Comparison of ENCODE assay signal across 12 cellular contexts in the genomic region with DNA sequence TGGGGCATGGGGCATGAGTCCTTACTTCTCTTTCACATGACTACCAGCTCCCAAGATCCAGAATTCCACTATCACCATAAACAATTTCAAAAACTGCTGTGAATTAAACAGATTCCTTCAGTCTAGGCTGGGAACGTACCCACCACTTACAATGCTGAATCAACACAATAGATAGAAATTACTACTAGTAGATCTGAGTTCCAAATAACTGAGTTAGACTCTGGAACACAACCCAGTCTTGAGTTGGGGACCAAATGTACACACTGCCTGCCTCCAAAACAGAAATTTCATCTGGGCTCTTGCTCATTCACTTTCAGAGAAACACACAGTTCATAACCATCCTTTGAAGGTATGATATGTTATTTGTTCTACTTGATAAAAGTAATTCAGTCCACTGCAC. TPM values are rescaled to one million over a fixed set of nuclear protein-coding genes. Genes with fewer than 3 reads are reported as not detected.
DNase-seq lines count a peak whose midpoint lies in the region; ATAC-seq and TF ChIP-seq lines count a peak whose summit lies in the region.
"Had no signal": no experiment of that assay in that cellular context is flagged by ENCODE, and none has a peak within 500 bp of the region (broad histone marks: within the 10 kb centered on the region; RNA-seq: fewer than 3 reads in every experiment).

No MANE protein-coding gene starts in this region.

- POLR2A ChIA-PET in HCT116 (lab: Charles Lee): no interaction called here
- POLR2A ChIA-PET in CD8-positive, alpha-beta T cell (lab: Charles Lee): no interaction called here
- POLR2A ChIA-PET in HEK293T (lab: Yijun Ruan, JAX): no interaction called here

- ATAC-seq in HCT116 (no peak), left lung (no peak), GM21526 (IDR thresholded peaks at IDR 0.05; ENCODE audit: low FRiP score, unreplicated experiment) (no peak)
- no peak for ATAC-seq in stimulated activated naive B cell treated with anti-CD40 and anti-IgM and Interleukin-4, amounts not matched to agents 10 μg/mL and 1 μg/mL and 100 μg/mL, for 72 hours (replicated peaks)
- no peak for ATAC-seq in CD8-positive, alpha-beta T cell

- intact Hi-C loops in HCT116 (cut with micrococcal nuclease) (no loop called here), ascending aorta (cut with DNase I) (no loop called here), left lung (cut with DNase I) (no loop called here)
- intact Hi-C loops in CD8-positive, alpha-beta T cell (cut with DNase I, micrococcal nuclease): no loop called here

- CTCF ChIA-PET in HCT116 (lab: Charles Lee) (no interaction called here), HEK293T (lab: Yijun Ruan, JAX) (no interaction called here)
- CTCF ChIA-PET in CD8-positive, alpha-beta T cell (lab: Charles Lee): interaction anchor here (0.7 kb wide), 1 partner anchor 31 kb away, joined by 3 read pairs; no protein-coding TSS in a partner anchor

- H3K9ac ChIP-seq in HCT116 (ENCODE audit: low read length): no peak overlapping the region

- H3K36me3 ChIP-seq in HCT116 (ENCODE audit: control insufficient read depth in 1 of 2, insufficient read depth in 2 of 2, low read length in 2 of 2) (peaks cover 0 to 1% of the 10 kb centered on the region in 2 experiments; a peak in 1 of 4 replicates), ascending aorta (peaks cover 0 to 2% of the 10 kb centered on the region in 2 donors), left lung (no peaks in the 10 kb centered on the region)
- H3K36me3 ChIP-seq in CD8-positive, alpha-beta T cell (ENCODE audit: insufficient read depth, low read length): no peaks in the 10 kb centered on the region

- TF ChIP-seq CTCF in HCT116 (IDR thresholded peaks at IDR 0.05 in 2 of 3, conservative IDR thresholded peaks at IDR 0.05 in 1 of 3; ENCODE audit: borderline replicate concordance in 1 of 3, insufficient read depth in 1 of 3, low read depth in 2 of 3, low read length in 2 of 3) (no peak), ascending aorta (IDR thresholded peaks at IDR 0.05) (no peak), left lung (IDR thresholded peaks at IDR 0.05) (no peak)
- TF ChIP-seq CTCF in CD8-positive, alpha-beta T cell (IDR thresholded peaks at IDR 0.05): no peak

- no peaks in the 10 kb centered on the region for H3K9me3 ChIP-seq in HCT116 (ENCODE audit: control insufficient read depth in 1 of 2, insufficient read depth in 1 of 2, low read depth in 1 of 2, low read length in 2 of 2)
- H3K9me3 ChIP-seq in ascending aorta: no peaks in the 10 kb centered on the region
- H3K9me3 ChIP-seq in left lung: no peaks in the 10 kb centered on the region
- H3K9me3 ChIP-seq in CD8-positive, alpha-beta T cell (ENCODE audit: low read length): no peaks in the 10 kb centered on the region

- H3K4me1 ChIP-seq in HCT116 (ENCODE audit: control insufficient read depth in 1 of 2, insufficient read depth in 2 of 2, low read length in 2 of 2) (peaks cover 11 to 49% of the 10 kb centered on the region in 2 experiments; a peak in 3 of 4 replicates), ascending aorta (peaks cover 17 to 58% of the 10 kb centered on the region in 2 donors), left lung (peaks cover 47 to 91% of the 10 kb centered on the region in 2 donors)
- H3K4me1 ChIP-seq in CD8-positive, alpha-beta T cell (ENCODE audit: insufficient read depth, low read length): no peaks in the 10 kb centered on the region

- peaks cover 4% of the 10 kb centered on the region; the same call in 1 of the 2 replicates for H4K20me1 ChIP-seq in HCT116 (ENCODE audit: insufficient read depth)

- no peaks in the 10 kb centered on the region for H3K9me2 ChIP-seq in HCT116 (ENCODE audit: insufficient read depth)

- H2AFZ ChIP-seq in HCT116 (ENCODE audit: low read depth, low read length, poor library complexity, severe bottlenecking): no peak overlapping the region

- peak overlapping the region; percentile 81 for H3K27ac Mint-ChIP-seq in stimulated activated naive B cell treated with anti-CD40 and anti-IgM and Interleukin-4, amounts not matched to agents 10 μg/mL and 1 μg/mL and 100 μg/mL, for 72 hours
- no peak overlapping the region for H3K27ac Mint-ChIP-seq in CD8-positive, alpha-beta T cell

- TF ChIP-seq RAD21 in HCT116 (IDR thresholded peaks at IDR 0.05; ENCODE audit: low read depth): no peak

- no peak for TF ChIP-seq POLR2A in HCT116 (IDR thresholded peaks at IDR 0.05; ENCODE audit: borderline replicate concordance, extremely low read depth, insufficient read depth, insufficient read length)

- H3K4me3 Mint-ChIP-seq in stimulated activated naive B cell treated with anti-CD40 and anti-IgM and Interleukin-4, amounts not matched to agents 10 μg/mL and 1 μg/mL and 100 μg/mL, for 72 hours: no peak overlapping the region
- H3K4me3 Mint-ChIP-seq in CD8-positive, alpha-beta T cell: no peak overlapping the region

- no peak overlapping the region for H3K4me3 ChIP-seq in HCT116 (replicated peaks in 1 of 2; ENCODE audit: low read depth in 1 of 2, low read length in 2 of 2)
- no peak overlapping the region for H3K4me3 ChIP-seq in ascending aorta
- no peak overlapping the region for H3K4me3 ChIP-seq in left lung
- no peak overlapping the region for H3K4me3 ChIP-seq in CD8-positive, alpha-beta T cell (ENCODE audit: low read depth, low read length)

- H3K4me2 ChIP-seq in HCT116 (ENCODE audit: low read length): peak overlapping the region; percentile 40; the same call in 1 of the 2 replicates

- no peak for DNase-seq in HCT116 (ENCODE audit: low read depth, low spot score)
- no peak for DNase-seq in ascending aorta (ENCODE audit: low spot score in 2 of 2)
- DNase-seq in left lung: no peak
- no peak for DNase-seq in stimulated activated naive B cell treated with anti-CD40 and anti-IgM and Interleukin-4, amounts not matched to agents 10 μg/mL and 1 μg/mL and 100 μg/mL, for 72 hours
- no peak for DNase-seq in CD8-positive, alpha-beta T cell
- no peak for DNase-seq in A172 (ENCODE audit: low spot score)
- no peak for DNase-seq in HEK293T (ENCODE audit: extremely low spot score)
- DNase-seq: activated T-cell treated with anti-CD3 and anti-CD28 coated beads, Interleukin-2, amount 50 U/mL, for 48 hours; central memory CD4-positive, alpha-beta T cell; NCI-H1105; NCI-H524 treated with DMSO at 0.1 percent for 48 hours had no signal

- peaks cover 36 to 69% of the 10 kb centered on the region in 2 donors for H3K4me1 Mint-ChIP-seq in stimulated activated naive B cell treated with anti-CD40 and anti-IgM and Interleukin-4, amounts not matched to agents 10 μg/mL and 1 μg/mL and 100 μg/mL, for 72 hours
- H3K4me1 Mint-ChIP-seq in CD8-positive, alpha-beta T cell (ENCODE audit: low read depth): peaks cover 9% of the 10 kb centered on the region

- no TSS peak for BruUV-seq in HCT116 (replicated peaks; lab: Mats Ljungman, UMichigan)

- H3K79me2 ChIP-seq in HCT116 (ENCODE audit: insufficient read depth, low read length): peaks cover 92% of the 10 kb centered on the region

- H3K36me3 Mint-ChIP-seq in stimulated activated naive B cell treated with anti-CD40 and anti-IgM and Interleukin-4, amounts not matched to agents 10 μg/mL and 1 μg/mL and 100 μg/mL, for 72 hours: peaks cover 3 to 4% of the 10 kb centered on the region in 2 donors
- no peaks in the 10 kb centered on the region for H3K36me3 Mint-ChIP-seq in CD8-positive, alpha-beta T cell

- RAD21 ChIA-PET in HCT116 (lab: Charles Lee; ENCODE audit: low non-redundant PET in 1 of 2, low total read pairs in 2 of 2, uncharacterized antibody in 2 of 2, unreplicated experiment in 2 of 2): no interaction called here

- no peaks in the 10 kb centered on the region for H3K27me3 ChIP-seq in HCT116 (ENCODE audit: insufficient read depth, low read length)
- H3K27me3 ChIP-seq in ascending aorta: no peaks in the 10 kb centered on the region
- H3K27me3 ChIP-seq in left lung: no peaks in the 10 kb centered on the region
- no peaks in the 10 kb centered on the region for H3K27me3 ChIP-seq in CD8-positive, alpha-beta T cell (ENCODE audit: insufficient read depth, low read length)

- H3K27ac ChIP-seq in HCT116 (ENCODE audit: low read depth, low read length) (no peak overlapping the region), ascending aorta (peak overlapping the region; percentile 69 to 75), left lung (peak overlapping the region; percentile 83 to 88)
- no peak overlapping the region for H3K27ac ChIP-seq in CD8-positive, alpha-beta T cell (ENCODE audit: low read depth, low read length)

- no peaks in the 10 kb centered on the region for H3K9me3 Mint-ChIP-seq in stimulated activated naive B cell treated with anti-CD40 and anti-IgM and Interleukin-4, amounts not matched to agents 10 μg/mL and 1 μg/mL and 100 μg/mL, for 72 hours
- H3K9me3 Mint-ChIP-seq in CD8-positive, alpha-beta T cell: no peaks in the 10 kb centered on the region

- H3K27me3 Mint-ChIP-seq in stimulated activated naive B cell treated with anti-CD40 and anti-IgM and Interleukin-4, amounts not matched to agents 10 μg/mL and 1 μg/mL and 100 μg/mL, for 72 hours: no peaks in the 10 kb centered on the region
- no peaks in the 10 kb centered on the region for H3K27me3 Mint-ChIP-seq in CD8-positive, alpha-beta T cell (ENCODE audit: low read depth)

TF ChIP-seq in HCT116, 20 proteins besides CTCF, POLR2A, EP300 and RAD21 (continues in another document):
- no peak for TF ChIP-seq TCF7L2 (IDR thresholded peaks at IDR 0.05; ENCODE audit: borderline replicate concordance, extremely low read depth, insufficient read depth, insufficient read length)
- no peak for TF ChIP-seq YY1 (IDR thresholded peaks at IDR 0.05; ENCODE audit: extremely low read depth, insufficient replicate concordance, low read depth, low read length)
- TF ChIP-seq FOSL1 (IDR thresholded peaks at IDR 0.05; ENCODE audit: low read depth): no peak
- no peak for TF ChIP-seq ZFX (IDR thresholded peaks at IDR 0.05)
- no peak for TF ChIP-seq EZH2phosphoT487 (IDR thresholded peaks at IDR 0.05; ENCODE audit: borderline replicate concordance)
- no peak for TF ChIP-seq SIN3A (IDR thresholded peaks at IDR 0.05; ENCODE audit: low read depth)
- no peak for TF ChIP-seq ELF1 (IDR thresholded peaks at IDR 0.05; ENCODE audit: borderline replicate concordance, low read depth)

TF ChIP-seq in HEK293T, 16 proteins besides CTCF, POLR2A, EP300 and RAD21 (continues in another document):
- no peak for TF ChIP-seq HDGF (IDR thresholded peaks at IDR 0.05; ENCODE audit: borderline replicate concordance)
- no peak for TF ChIP-seq BHLHE40 (IDR thresholded peaks at IDR 0.05; ENCODE audit: borderline replicate concordance)
- no peak for TF ChIP-seq NFRKB (IDR thresholded peaks at IDR 0.05)
- TF ChIP-seq FOXA1 (IDR thresholded peaks at IDR 0.05): no peak
- TF ChIP-seq SUZ12 (IDR thresholded peaks at IDR 0.05): no peak
- TF ChIP-seq ELF4 (IDR thresholded peaks at IDR 0.05): no peak
- TF ChIP-seq FOXM1 (IDR thresholded peaks at IDR 0.05; ENCODE audit: borderline replicate concordance): no peak
- no peak for TF ChIP-seq TARDBP (IDR thresholded peaks at IDR 0.05)
- TF ChIP-seq SP1 (IDR thresholded peaks at IDR 0.05): no peak
- TF ChIP-seq ZNF384 (IDR thresholded peaks at IDR 0.05): no peak

RNA-seq across cellular contexts. Expression of gene CORO1C, which starts 8.9 kb away (rescaled TPM):
- 138 TPM for total RNA-seq in HCT116 (2021; ENCODE audit: unreplicated experiment)
- polyA plus RNA-seq in HCT116 (2012): 89.8 and 96.1 TPM in 2 replicates
- 106 TPM for total RNA-seq in ascending aorta
- 100 to 1,000 TPM; 224 to 282 TPM for total RNA-seq in left lung
- total RNA-seq in CD8-positive, alpha-beta T cell: 10 to 100 TPM; 10.3 to 15.4 TPM
- total RNA-seq in A172 (2014; rRNA removed; shearing (Covaris generic)): 127 and 166 TPM in 2 replicates

Comparison
In these comparisons a context has a peak if more than half of its experiments do, and no peak if none do; other contexts are left out.
1. H3K27ac ChIP-seq: peak in ascending aorta (2 of 2) and left lung (2 of 2); none in HCT116 (single experiment) and CD8-positive, alpha-beta T cell (single experiment).